4 cellular contexts compared by ENCODE assay signal in the genomic region with DNA sequence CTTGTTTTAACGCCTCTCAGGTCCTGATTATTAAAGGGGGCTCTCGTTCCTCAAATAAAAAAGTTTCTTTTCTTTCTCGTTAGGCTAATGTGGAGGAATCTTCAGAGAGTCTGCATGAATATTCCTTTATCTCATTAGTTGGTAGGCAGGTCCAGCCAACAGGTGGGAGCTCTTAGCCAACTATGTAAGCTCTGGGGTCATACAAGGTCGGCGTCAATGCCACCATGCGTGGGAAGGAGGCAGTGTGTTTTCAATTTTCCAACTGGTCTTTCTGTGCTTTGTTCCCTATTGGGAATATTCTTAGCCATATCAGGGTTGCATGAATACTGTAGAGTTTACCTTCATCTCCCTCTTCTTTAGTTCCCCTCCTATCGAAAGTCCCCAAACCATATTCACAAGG.
"Had no signal": no experiment of that assay in that cellular context is flagged by ENCODE, and none has a peak within 500 bp of the region (broad histone marks: within the 10 kb centered on the region; RNA-seq: fewer than 3 reads in every experiment).

No MANE protein-coding gene starts in this region.

- H3K4me3 ChIP-seq: GM23338 had no signal

- H3K4me2 ChIP-seq: GM23338 had no signal

- DNase-seq: H9, HCEC 1CT, IMR-90 had no signal
